In genomic region chr5:176694631-176695030, GRCh38 we compare ENCODE assay signal across 26 cellular contexts.
"Had no signal": no experiment of that assay in that cellular context is flagged by ENCODE, and none has a peak within 500 bp of the region (broad histone marks: within the 10 kb centered on the region; RNA-seq: fewer than 3 reads in every experiment).

No MANE protein-coding gene starts in this region.

- H3K27ac ChIP-seq: KMS-11, PC-9, RWPE1, SJSA1 had no signal

- H3K4me2 ChIP-seq: KMS-11, PC-9, SK-N-SH had no signal

- H2AFZ ChIP-seq: PC-9 had no signal

- H3K36me3 ChIP-seq: SJSA1 had no signal

- DNase-seq: Karpas-422, KBM-7, MM.1S, NCI-H1092, NCI-H1105, NCI-H1417 treated with DMSO at 0.1 percent for 48 hours, NCI-H1436 treated with DMSO at 0.1 percent for 48 hours, NCI-H1694 treated with DMSO at 0.1 percent for 48 hours, NCI-H187 treated with DMSO at 0.1 percent for 48 hours, NCI-H2081, NCI-H2171 treated with DMSO at 0.1 percent for 48 hours, NCI-H2227 treated with DMSO at 0.1 percent for 48 hours, NCI-H446, NCI-H510A treated with DMSO at 0.1 percent for 48 hours, NCI-H524 treated with DMSO at 0.1 percent for 48 hours, NCI-H526 treated with DMSO at 0.1 percent for 48 hours, NCI-H774, PC-9, Right ventricle myocardium superior, SHP77 treated with DMSO at 0.1 percent for 48 hours, SW 1271 had no signal

- H3K9ac ChIP-seq: KMS-11, SK-N-SH had no signal

- FAIRE-seq: RCC 7860 had no signal

- H3K4me1 ChIP-seq: SJSA1 had no signal

- H3K4me3 ChIP-seq: PC-9, SJSA1 had no signal

- H3K9me3 ChIP-seq: SJSA1, SK-N-SH had no signal
